Comparison of ENCODE assay signal across 8 cellular contexts in the genomic region with DNA sequence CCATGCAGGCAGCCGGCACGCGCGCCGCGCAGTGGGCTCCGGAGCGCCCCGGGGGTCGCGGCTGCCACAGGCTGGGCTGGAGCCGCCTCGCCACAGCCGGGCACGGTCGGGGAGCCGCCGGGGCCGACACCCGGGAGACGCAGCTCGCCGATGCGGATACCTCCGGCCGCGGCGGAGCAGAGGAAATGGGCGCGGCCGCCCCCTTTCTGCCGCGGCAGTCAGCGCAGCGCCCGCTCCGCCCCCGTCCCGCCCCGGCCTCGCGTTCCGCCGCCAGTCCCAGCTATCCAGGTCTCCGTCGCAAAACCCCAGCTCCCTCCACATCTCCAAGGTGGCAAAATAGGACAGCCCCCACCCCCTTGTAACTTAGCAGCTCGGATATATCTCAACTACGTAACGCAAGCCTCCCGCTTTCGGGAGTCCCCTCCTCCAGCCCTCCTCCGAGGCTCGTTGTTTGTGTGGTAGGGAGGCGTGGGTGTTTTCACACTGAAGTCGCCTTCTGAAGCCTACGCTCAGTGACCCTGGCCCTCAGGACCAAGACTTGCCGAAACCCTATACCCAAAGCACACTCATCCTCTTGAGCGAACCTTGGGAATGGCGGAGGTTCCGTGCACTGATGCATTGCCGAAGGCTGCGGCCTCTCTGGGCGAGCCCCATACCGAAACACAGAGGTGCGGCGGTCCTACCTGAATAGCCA. TPM values are rescaled to one million over a fixed set of nuclear protein-coding genes. Genes with fewer than 3 reads are reported as not detected.
DNase-seq lines count a peak whose midpoint lies in the region; ATAC-seq and TF ChIP-seq lines count a peak whose summit lies in the region.

A gene with protein sequence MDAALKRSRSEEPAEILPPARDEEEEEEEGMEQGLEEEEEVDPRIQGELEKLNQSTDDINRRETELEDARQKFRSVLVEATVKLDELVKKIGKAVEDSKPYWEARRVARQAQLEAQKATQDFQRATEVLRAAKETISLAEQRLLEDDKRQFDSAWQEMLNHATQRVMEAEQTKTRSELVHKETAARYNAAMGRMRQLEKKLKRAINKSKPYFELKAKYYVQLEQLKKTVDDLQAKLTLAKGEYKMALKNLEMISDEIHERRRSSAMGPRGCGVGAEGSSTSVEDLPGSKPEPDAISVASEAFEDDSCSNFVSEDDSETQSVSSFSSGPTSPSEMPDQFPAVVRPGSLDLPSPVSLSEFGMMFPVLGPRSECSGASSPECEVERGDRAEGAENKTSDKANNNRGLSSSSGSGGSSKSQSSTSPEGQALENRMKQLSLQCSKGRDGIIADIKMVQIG (minus strand): TSS at position 182 of the 694 bp plus-strand sequence. CDS start 178 bp downstream, at position 4.

- peak within 1 kb of the TSS; percentile 94 for H3K4me2 ChIP-seq in HCT116 (ENCODE audit: low read length)
- H3K4me2 ChIP-seq in mammary epithelial cell (ENCODE audit: insufficient read depth, low read depth, low read length): peak within 1 kb of the TSS; percentile 92
- H3K4me2 ChIP-seq in smooth muscle cell: peak within 1 kb of the TSS; percentile 97

- peak; percentile 49; the same call in 1 of the 2 replicates for TF ChIP-seq RAD21 in HCT116 (IDR thresholded peaks at IDR 0.05; ENCODE audit: low read depth)

- peak within 1 kb of the TSS; percentile 89 to 92 for H3K4me3 ChIP-seq in HCT116 (replicated peaks in 1 of 2; ENCODE audit: low read depth in 1 of 2, low read length in 2 of 2)
- peak within 1 kb of the TSS; percentile 60 for H3K4me3 ChIP-seq in NB4 (ENCODE audit: low read depth, low read length)
- H3K4me3 ChIP-seq in mammary epithelial cell (replicated peaks in 1 of 3; ENCODE audit: insufficient read depth in 1 of 3, low read depth in 2 of 3, low read length in 3 of 3): peak within 1 kb of the TSS; percentile 84 to 91 (median 89)
- H3K4me3 ChIP-seq in smooth muscle cell: peak within 1 kb of the TSS; percentile 92

- peak; percentile 93 for ATAC-seq in HCT116

- H2AFZ ChIP-seq in HCT116 (ENCODE audit: low read depth, low read length, poor library complexity, severe bottlenecking) (peak within 1 kb of the TSS; percentile 80), mammary epithelial cell (ENCODE audit: low read depth, low read length) (peak within 1 kb of the TSS; percentile 97), smooth muscle cell (ENCODE audit: low read depth) (peak within 1 kb of the TSS; percentile 99)

- POLR2A ChIA-PET in HCT116 (lab: Charles Lee): interaction anchor here (1.1 kb wide), 1 partner anchor 63 kb away, joined by 3 read pairs; no protein-coding TSS in a partner anchor

- H3K27ac ChIP-seq in HCT116 (ENCODE audit: low read depth, low read length) (peak within 1 kb of the TSS; percentile 59; the same call in 1 of the 2 replicates), VCaP (peak within 1 kb of the TSS; percentile 69), mammary epithelial cell (ENCODE audit: insufficient read depth, low read depth, low read length) (peak within 1 kb of the TSS; percentile 34), smooth muscle cell (ENCODE audit: low read depth) (no peak within 1 kb of the TSS)

- 41% methylated on average over 25 of the region's 66 CpGs for WGBS in mammary epithelial cell (ENCODE audit: low coverage, missing lambda C conversion rate)
- 10% methylated on average over 49 of the region's 66 CpGs for WGBS in smooth muscle cell (ENCODE audit: low lambda C conversion rate)

- H3K9me3 ChIP-seq in HCT116 (ENCODE audit: control insufficient read depth in 1 of 2, insufficient read depth in 1 of 2, low read depth in 1 of 2, low read length in 2 of 2) (no peaks in the 10 kb centered on the region), mammary epithelial cell (replicated peaks; ENCODE audit: insufficient read depth, low read length) (no peaks in the 10 kb centered on the region), smooth muscle cell (replicated peaks; ENCODE audit: low read depth) (no peaks in the 10 kb centered on the region)

- dilution Hi-C loops in mammary epithelial cell (cut with HindIII; ENCODE audit: low sequenced_read_pairs): no loop called here

- intact Hi-C loops in HCT116 (cut with micrococcal nuclease) (loop anchor here (2.0 kb wide), 1 partner anchor 64 kb away; no protein-coding TSS in a partner anchor), mammary epithelial cell (cut with micrococcal nuclease) (loop anchor here (1.0 kb wide), 2 partner anchors 46 to 64 kb away; no protein-coding TSS in a partner anchor)

- RAD21 ChIA-PET in HCT116 (lab: Charles Lee; ENCODE audit: low non-redundant PET in 1 of 2, low total read pairs in 2 of 2, uncharacterized antibody in 2 of 2, unreplicated experiment in 2 of 2): interaction anchor here (0.5 to 0.9 kb wide), 3 partner anchors 62 to 64 kb away, joined by 3 to 6 read pairs (median 4); no protein-coding TSS in a partner anchor

- H3K9me2 ChIP-seq in HCT116 (ENCODE audit: insufficient read depth): no peaks in the 10 kb centered on the region

- CTCF ChIA-PET in HCT116 (lab: Charles Lee) (interaction anchor here (0.6 to 2.1 kb wide), 5 partner anchors 9 to 65 kb away, joined by 3 to 17 read pairs (median 5); no protein-coding TSS in a partner anchor), mammary epithelial cell (lab: Charles Lee; ENCODE audit: low non-redundant PET) (interaction anchor here (0.6 to 1.1 kb wide), 4 partner anchors 8 to 134 kb away, joined by 3 to 6 read pairs (median 6); no protein-coding TSS in a partner anchor)

- TF ChIP-seq CTCF in GM12874 (IDR thresholded peaks at IDR 0.05; ENCODE audit: insufficient read depth, low read depth, low read length) (peak; percentile 72), HCT116 (IDR thresholded peaks at IDR 0.05 in 2 of 3, conservative IDR thresholded peaks at IDR 0.05 in 1 of 3; ENCODE audit: borderline replicate concordance in 1 of 3, insufficient read depth in 1 of 3, low read depth in 2 of 3, low read length in 2 of 3) (peak in 2 of 3 experiments; percentile 46 to 62; a peak in 4 of 6 replicates), NB4 (IDR thresholded peaks at IDR 0.05; ENCODE audit: low read depth, low read length) (peak; percentile 30), VCaP (conservative IDR thresholded peaks at IDR 0.05) (peak; percentile 78), mammary epithelial cell (conservative IDR thresholded peaks at IDR 0.05 in 1 of 2, IDR thresholded peaks at IDR 0.05 in 1 of 2; ENCODE audit: extremely low read depth in 1 of 2, insufficient read depth in 1 of 2, low read depth in 1 of 2, low read length in 2 of 2) (peak; percentile 22 to 64), smooth muscle cell (IDR thresholded peaks at IDR 0.05; ENCODE audit: borderline replicate concordance, insufficient read depth, poor library complexity, severe bottlenecking) (peak; percentile 44)

- peak; percentile 45 for TF ChIP-seq POLR2A in HCT116 (IDR thresholded peaks at IDR 0.05; ENCODE audit: borderline replicate concordance, extremely low read depth, insufficient read depth, insufficient read length)
- peak; percentile 17 for TF ChIP-seq POLR2A in NB4 (IDR thresholded peaks at IDR 0.05; ENCODE audit: extremely low read depth, insufficient read length)

- no peaks in the 10 kb centered on the region; a peak in 1 of 4 replicates for H3K36me3 ChIP-seq in HCT116 (ENCODE audit: control insufficient read depth in 1 of 2, insufficient read depth in 2 of 2, low read length in 2 of 2)
- H3K36me3 ChIP-seq in mammary epithelial cell (ENCODE audit: insufficient read depth, low read length): no peaks in the 10 kb centered on the region
- no peaks in the 10 kb centered on the region for H3K36me3 ChIP-seq in smooth muscle cell (ENCODE audit: low read depth)

- H4K20me1 ChIP-seq in HCT116 (ENCODE audit: insufficient read depth) (no peaks in the 10 kb centered on the region), mammary epithelial cell (ENCODE audit: insufficient read depth, low read length) (no peaks in the 10 kb centered on the region), smooth muscle cell (ENCODE audit: low read depth) (no peaks in the 10 kb centered on the region)

- BruUV-seq in HCT116 (replicated peaks; lab: Mats Ljungman, UMichigan): no TSS peak
- no TSS peak for BruUV-seq in mammary epithelial cell (replicated peaks; lab: Mats Ljungman, UMichigan)

- H3K27me3 ChIP-seq in HCT116 (ENCODE audit: insufficient read depth, low read length) (no peaks in the 10 kb centered on the region), mammary epithelial cell (ENCODE audit: insufficient read depth, low read length) (no peaks in the 10 kb centered on the region), smooth muscle cell (ENCODE audit: low read depth) (no peaks in the 10 kb centered on the region)

- in situ Hi-C loops in mammary epithelial cell (cut with MboI; ENCODE audit: low sequenced_read_pairs in 2 of 2): loop anchor here in 1 of 2 donors (5.0 kb wide), 1 partner anchor 65 kb away; no protein-coding TSS in a partner anchor

- H3K79me2 ChIP-seq in HCT116 (ENCODE audit: insufficient read depth, low read length) (no peaks in the 10 kb centered on the region), mammary epithelial cell (ENCODE audit: insufficient read depth, low read length) (peaks cover 21% of the 10 kb centered on the region), smooth muscle cell (ENCODE audit: low read depth) (peaks cover 17% of the 10 kb centered on the region)

- peaks cover 8 to 33% of the 10 kb centered on the region in 2 experiments for H3K4me1 ChIP-seq in HCT116 (ENCODE audit: control insufficient read depth in 1 of 2, insufficient read depth in 2 of 2, low read length in 2 of 2)
- H3K4me1 ChIP-seq in mammary epithelial cell (ENCODE audit: insufficient read depth, low read length): peaks cover 19% of the 10 kb centered on the region
- peaks cover 24% of the 10 kb centered on the region for H3K4me1 ChIP-seq in smooth muscle cell (ENCODE audit: low read depth)

- no peaks in the 10 kb centered on the region for H3F3A ChIP-seq in smooth muscle cell (ENCODE audit: low read depth)

- peak within 1 kb of the TSS; percentile 77 for H3K9ac ChIP-seq in HCT116 (ENCODE audit: low read length)
- peak within 1 kb of the TSS; percentile 78 for H3K9ac ChIP-seq in mammary epithelial cell (ENCODE audit: insufficient read depth, low read length)
- H3K9ac ChIP-seq in smooth muscle cell (ENCODE audit: low read depth): peak within 1 kb of the TSS; percentile 65

- DNase-seq in HCT116 (ENCODE audit: low read depth, low spot score): peak; percentile 26
- peak; percentile 76 for DNase-seq in NB4 (ENCODE audit: low read depth)
- peak; percentile 68 for DNase-seq in mammary epithelial cell
- DNase-seq in iPS-NIHi7 (ENCODE audit: extremely low spot score): peak; percentile 91
- peak; percentile 54 for DNase-seq in smooth muscle cell (lab: John Stamatoyannopoulos, UW; ENCODE audit: unreplicated experiment)
- DNase-seq in NCI-H128 (lab: John Stamatoyannopoulos, UW; ENCODE audit: unreplicated experiment): no peak

TF ChIP-seq in HCT116, 20 proteins besides CTCF, POLR2A, EP300 and RAD21 (continues in another document):
- peak; percentile 84 for TF ChIP-seq EGR1 (IDR thresholded peaks at IDR 0.05; ENCODE audit: low read depth)
- TF ChIP-seq EZH2 (IDR thresholded peaks at IDR 0.05): no peak
- 0 out of 2 replicates have a peak, but pooled peaks have one; percentile 2 for TF ChIP-seq SIN3A (IDR thresholded peaks at IDR 0.05; ENCODE audit: low read depth)

RNA-seq across cellular contexts. Expression of the gene that starts here (rescaled TPM):
- total RNA-seq in HCT116 (2021; ENCODE audit: unreplicated experiment) (13.9 TPM), mammary epithelial cell (10 to 100 TPM; 15.4 to 21.0 TPM), smooth muscle cell (7.9 and 12.7 TPM in 2 replicates)
- 13.6 and 16.3 TPM in 2 replicates for polyA plus RNA-seq in HCT116 (2012)
- polyA plus RNA-seq in mammary epithelial cell (20.1 TPM), smooth muscle cell (10.7 and 15.3 TPM in 2 replicates)
- polyA minus RNA-seq in mammary epithelial cell: 10.6 TPM
